ENCODE assay signal across 8 cellular contexts in genomic region chr5:50968296-50969206, GRCh38.
DNase-seq lines count a peak whose midpoint lies in the region; ATAC-seq and TF ChIP-seq lines count a peak whose summit lies in the region.

No MANE protein-coding gene starts in this region.

- no peaks in the 10 kb centered on the region for H3K36me3 ChIP-seq in esophagus muscularis mucosa

- peaks cover 8% of the 10 kb centered on the region for H3K36me3 Mint-ChIP-seq in Calu3 (ENCODE audit: insufficient read depth, unreplicated experiment)

- DNase-seq in Calu3 (no peak), NCI-H2227 (lab: John Stamatoyannopoulos, UW; ENCODE audit: unreplicated experiment) (peak; percentile 34), esophagus muscularis mucosa (ENCODE audit: extremely low spot score) (no peak), posterior vena cava (ENCODE audit: low spot score) (peak; percentile 59), HCEC 1CT (no peak), putamen (ENCODE audit: low spot score) (no peak)

- no peak for TF ChIP-seq CTCF in Calu3 (IDR thresholded peaks at IDR 0.05; ENCODE audit: unreplicated experiment)
- no peak for TF ChIP-seq CTCF in esophagus muscularis mucosa (IDR thresholded peaks at IDR 0.05)

- no peak for TF ChIP-seq EP300 in esophagus muscularis mucosa (IDR thresholded peaks at IDR 0.05)

- TF ChIP-seq POLR2A in esophagus muscularis mucosa (IDR thresholded peaks at IDR 0.05; ENCODE audit: low read depth) = no peak

- CTCF ChIA-PET in Calu3 (lab: Charles Lee) = no interaction called here

- no peaks in the 10 kb centered on the region for H3K27me3 Mint-ChIP-seq in Calu3 (ENCODE audit: unreplicated experiment)

- ATAC-seq in GM21526 (IDR thresholded peaks at IDR 0.05; ENCODE audit: low FRiP score, unreplicated experiment) (no peak), HG02678 (IDR thresholded peaks at IDR 0.05; ENCODE audit: unreplicated experiment) (no peak)

- no peak overlapping the region for H3K27ac ChIP-seq in esophagus muscularis mucosa (replicated peaks in 1 of 4)

- peak overlapping the region; percentile 7 for H3K27ac Mint-ChIP-seq in Calu3 (ENCODE audit: unreplicated experiment)

- H3K9me3 ChIP-seq in esophagus muscularis mucosa = no peaks in the 10 kb centered on the region

- H3K27me3 ChIP-seq in esophagus muscularis mucosa = peaks cover 0 to 78% (median 68%) of the 10 kb centered on the region in 4 donors

- peaks cover 32 to 53% (median 43%) of the 10 kb centered on the region in 4 donors for H3K4me1 ChIP-seq in esophagus muscularis mucosa

- BruUV-seq in Calu3 (replicated peaks; lab: Mats Ljungman, UMichigan) = no TSS peak

- 10% methylated on average over 28 of the region's 28 CpGs for WGBS in esophagus muscularis mucosa

- H3K4me3 Mint-ChIP-seq in Calu3 (ENCODE audit: low read depth, unreplicated experiment) = peak overlapping the region; percentile 88

- H3K4me3 ChIP-seq in esophagus muscularis mucosa = peak overlapping the region; percentile 46 to 58 (median 48)

- no peaks in the 10 kb centered on the region for H3K9me3 Mint-ChIP-seq in Calu3 (ENCODE audit: low read depth, unreplicated experiment)

- intact Hi-C loops in Calu3 (cut with micrococcal nuclease; ENCODE audit: unreplicated experiment) = loop anchor here (10.0 kb wide), 1 partner anchor 416 kb away; the partner anchor contains the start of gene ISL1
- intact Hi-C loops in esophagus muscularis mucosa (cut with DNase I) = no loop called here
- intact Hi-C loops in posterior vena cava (cut with DNase I) = loop anchor here in 1 of 2 donors (10.0 kb wide), 1 partner anchor 1686 kb away; no protein-coding TSS in a partner anchor

- peaks cover 14% of the 10 kb centered on the region for H3K4me1 Mint-ChIP-seq in Calu3 (ENCODE audit: low read depth, unreplicated experiment)

Comparison
In these comparisons a context has a peak if more than half of its experiments do, and no peak if none do; other contexts are left out.
1. DNase-seq: peak in NCI-H2227 (single experiment) and posterior vena cava (single experiment); none in Calu3 (single experiment), esophagus muscularis mucosa (single experiment), HCEC 1CT (single experiment) and putamen (single experiment).